Comparison of ENCODE assay signal across 9 cellular contexts in genomic region chr12:100827901-100828520, GRCh38. TPM values are rescaled to one million over a fixed set of nuclear protein-coding genes. Genes with fewer than 3 reads are reported as not detected.
DNase-seq lines count a peak whose midpoint lies in the region; ATAC-seq and TF ChIP-seq lines count a peak whose summit lies in the region.
"Had no signal": no experiment of that assay in that cellular context is flagged by ENCODE, and none has a peak within 500 bp of the region (broad histone marks: within the 10 kb centered on the region; RNA-seq: fewer than 3 reads in every experiment).

No MANE protein-coding gene starts in this region.

- BruUV-seq in PC-9 (replicated peaks; lab: Mats Ljungman, UMichigan): no TSS peak

- H3K36me3 ChIP-seq in PC-9 (ENCODE audit: low read depth) (no peaks in the 10 kb centered on the region), tibial artery (no peaks in the 10 kb centered on the region)

- H3K9me2 ChIP-seq in PC-9 (ENCODE audit: insufficient read depth): no peaks in the 10 kb centered on the region; the same call in 1 of the 2 replicates

- no peaks in the 10 kb centered on the region for H3K4me1 Mint-ChIP-seq in T-helper 2 cell treated with Interferon-gamma antibody and Interleukin-4, amounts not matched to agents 5 μg/mL and 100 μg/mL, for 36 hours (ENCODE audit: low read depth)

- H3F3A ChIP-seq in PC-9 (ENCODE audit: insufficient read depth, low read depth): no peaks in the 10 kb centered on the region

- H3K4me1 ChIP-seq in PC-9 (replicated peaks; ENCODE audit: insufficient read depth) (no peaks in the 10 kb centered on the region), tibial artery (no peaks in the 10 kb centered on the region)

- no peak for ATAC-seq in GM21381 (IDR thresholded peaks at IDR 0.05; ENCODE audit: unreplicated experiment)

- H3K27me3 ChIP-seq in PC-9 (ENCODE audit: insufficient read depth, low read depth) (no peaks in the 10 kb centered on the region), tibial artery (no peaks in the 10 kb centered on the region)

- no peak overlapping the region for H3K4me3 Mint-ChIP-seq in T-helper 2 cell treated with Interferon-gamma antibody and Interleukin-4, amounts not matched to agents 5 μg/mL and 100 μg/mL, for 36 hours

- no peaks in the 10 kb centered on the region for H4K20me1 ChIP-seq in PC-9 (ENCODE audit: insufficient read depth)

- no peak overlapping the region for H3K4me2 ChIP-seq in PC-9

- no peak overlapping the region for H2AFZ ChIP-seq in PC-9

- no peak overlapping the region for H3K4me3 ChIP-seq in PC-9
- no peak overlapping the region for H3K4me3 ChIP-seq in fibroblast of pulmonary artery (replicated peaks; ENCODE audit: low read depth, low read length)
- no peak overlapping the region for H3K4me3 ChIP-seq in tibial artery
- H3K4me3 ChIP-seq: skin epidermis had no signal

- no peaks in the 10 kb centered on the region for H3K36me3 Mint-ChIP-seq in T-helper 2 cell treated with Interferon-gamma antibody and Interleukin-4, amounts not matched to agents 5 μg/mL and 100 μg/mL, for 36 hours (ENCODE audit: low read depth)

- H3K27ac Mint-ChIP-seq in T-helper 2 cell treated with Interferon-gamma antibody and Interleukin-4, amounts not matched to agents 5 μg/mL and 100 μg/mL, for 36 hours: no peak overlapping the region

- peak; percentile 56 for DNase-seq in DMS79 treated with DMSO at 0.1 percent for 48 hours (lab: John Stamatoyannopoulos, UW)
- DNase-seq in DMS79 (lab: John Stamatoyannopoulos, UW): no peak
- DNase-seq in HS-5 (ENCODE audit: low read depth): peak; percentile 16
- no peak for DNase-seq in PC-9
- DNase-seq in fibroblast of pulmonary artery (ENCODE audit: low read depth): peak; percentile 72
- DNase-seq in tibial artery: no peak
- DNase-seq in T-helper 2 cell treated with Interferon-gamma antibody and Interleukin-4, amounts not matched to agents 5 μg/mL and 100 μg/mL, for 36 hours (ENCODE audit: low spot score): no peak

- no peaks in the 10 kb centered on the region for H3K9me3 Mint-ChIP-seq in T-helper 2 cell treated with Interferon-gamma antibody and Interleukin-4, amounts not matched to agents 5 μg/mL and 100 μg/mL, for 36 hours

- no peaks in the 10 kb centered on the region for H3K79me2 ChIP-seq in PC-9 (ENCODE audit: low read depth)

- intact Hi-C loops in PC-9 (cut with micrococcal nuclease; ENCODE audit: unreplicated experiment): loop anchor here (2.0 kb wide), 1 partner anchor 495 kb away; no protein-coding TSS in a partner anchor
- intact Hi-C loops in tibial artery (cut with DNase I; ENCODE audit: low total_unique reads): loop anchor here (5.0 kb wide), 1 partner anchor 494 kb away; no protein-coding TSS in a partner anchor

- TF ChIP-seq CTCF in PC-9 (conservative IDR thresholded peaks at IDR 0.05): peak; percentile 75
- peak; percentile 87 for TF ChIP-seq CTCF in fibroblast of pulmonary artery (IDR thresholded peaks at IDR 0.05; ENCODE audit: low read length, missing control alignments)
- TF ChIP-seq CTCF in tibial artery (IDR thresholded peaks at IDR 0.05): peak; percentile 37 to 40

- H3K27ac ChIP-seq in PC-9: no peak overlapping the region
- H3K27ac ChIP-seq in tibial artery: no peak overlapping the region
- H3K27ac ChIP-seq: skin epidermis had no signal

- CTCF ChIA-PET in PC-9 (lab: Charles Lee): no interaction called here

- POLR2A ChIA-PET in PC-9 (lab: Charles Lee; ENCODE audit: unreplicated experiment): no interaction called here

- H3K27me3 Mint-ChIP-seq in T-helper 2 cell treated with Interferon-gamma antibody and Interleukin-4, amounts not matched to agents 5 μg/mL and 100 μg/mL, for 36 hours (ENCODE audit: low read depth): no peaks in the 10 kb centered on the region

- H3K9me3 ChIP-seq in PC-9 (ENCODE audit: insufficient read depth, low read depth) (no peaks in the 10 kb centered on the region; the same call in 1 of the 2 replicates), tibial artery (no peaks in the 10 kb centered on the region)

RNA-seq across cellular contexts. Expression of gene ANO4, which starts 33.4 kb away (rescaled TPM):
- total RNA-seq in PC-9 (2021): not detected in 2 replicates

Comparison
In these comparisons a context has a peak if more than half of its experiments do, and no peak if none do; other contexts are left out.
1. DNase-seq: peak in DMS79 treated with DMSO at 0.1 percent for 48 hours (single experiment), HS-5 (single experiment) and fibroblast of pulmonary artery (single experiment); none in DMS79 (single experiment), PC-9 (0 of 2), tibial artery (0 of 2) and T-helper 2 cell treated with Interferon-gamma antibody and Interleukin-4, amounts not matched to agents 5 μg/mL and 100 μg/mL, for 36 hours (single experiment).
2. Peak in every context shown above with its lines, with median percentiles within 50 percentile points of each other: CTCF ChIP-seq.